8 cellular contexts compared by ENCODE assay signal in genomic region chr18:23585897-23586248, GRCh38.
DNase-seq lines count a peak whose midpoint lies in the region; ATAC-seq and TF ChIP-seq lines count a peak whose summit lies in the region.

No MANE protein-coding gene starts in this region.

- peak overlapping the region; percentile 88 to 99 for H3K9ac ChIP-seq in mucosa of rectum (ENCODE audit: low read depth in 1 of 2, low read length in 2 of 2)

- H3K4me3 ChIP-seq in DOHH2 (ENCODE audit: low read length) (peak overlapping the region; percentile 91), brain microvascular endothelial cell (ENCODE audit: low read depth, low read length) (peak overlapping the region; percentile 85), mucosa of rectum (ENCODE audit: low read length in 2 of 2) (peak overlapping the region; percentile 89 to 94)

- H3K4me1 ChIP-seq in DOHH2 (ENCODE audit: control insufficient read depth, low read length) (peaks cover 21% of the 10 kb centered on the region), mucosa of rectum (ENCODE audit: control insufficient read depth in 2 of 2, insufficient read depth in 2 of 2, low read length in 2 of 2) (peaks cover 15 to 21% of the 10 kb centered on the region in 2 donors)

- H3K27me3 ChIP-seq in DOHH2 (ENCODE audit: control insufficient read depth, low read length) (0 out of 2 replicates have a peak, but pooled peaks cover 5% of the 10 kb centered on the region), brain microvascular endothelial cell (replicated peaks) (no peaks in the 10 kb centered on the region), mucosa of rectum (ENCODE audit: control insufficient read depth in 2 of 2, insufficient read depth in 2 of 2, low read length in 2 of 2) (no peaks in the 10 kb centered on the region)

- peaks cover 53% of the 10 kb centered on the region for H3K79me2 ChIP-seq in DOHH2 (ENCODE audit: control insufficient read depth, low read length)

- H3K36me3 ChIP-seq in DOHH2 (ENCODE audit: control insufficient read depth, low read length) (peaks cover 7% of the 10 kb centered on the region), brain microvascular endothelial cell (replicated peaks) (no peaks in the 10 kb centered on the region), mucosa of rectum (ENCODE audit: control insufficient read depth in 2 of 2, insufficient read depth in 2 of 2, low read length in 2 of 2) (no peaks in the 10 kb centered on the region)

- no peaks in the 10 kb centered on the region for H3K9me3 ChIP-seq in DOHH2 (ENCODE audit: control insufficient read depth, insufficient read depth, low read length)
- no peaks in the 10 kb centered on the region for H3K9me3 ChIP-seq in mucosa of rectum (ENCODE audit: control insufficient read depth in 2 of 2, low read length in 2 of 2)

- H3K27ac ChIP-seq in DOHH2 (ENCODE audit: low read depth, low read length): peak overlapping the region; percentile 85
- H3K27ac ChIP-seq in brain microvascular endothelial cell: peak overlapping the region; percentile 96
- peak overlapping the region; percentile 99 for H3K27ac ChIP-seq in mucosa of rectum (ENCODE audit: low read depth in 2 of 2, low read length in 2 of 2)

- TF ChIP-seq CTCF in DOHH2 (IDR thresholded peaks at IDR 0.05; ENCODE audit: low read depth, low read length, poor library complexity, severe bottlenecking) (no peak), brain microvascular endothelial cell (IDR thresholded peaks at IDR 0.05; ENCODE audit: low read depth, low read length, missing control alignments) (no peak)

- H3F3A ChIP-seq in DOHH2 (ENCODE audit: control insufficient read depth, insufficient read depth): no peaks in the 10 kb centered on the region

- H3K4me2 ChIP-seq in DOHH2 (ENCODE audit: low read length): peak overlapping the region; percentile 90

- DNase-seq in brain microvascular endothelial cell (no peak), SIG-M5 treated with dmso at 0.1 percent for 504 hours (lab: John Stamatoyannopoulos, UW; ENCODE audit: unreplicated experiment) (no peak), Kasumi-1 (lab: John Stamatoyannopoulos, UW) (no peak), NCI-H524 treated with DMSO at 0.1 percent for 48 hours (lab: John Stamatoyannopoulos, UW) (no peak), LoVo (ENCODE audit: low spot score) (no peak)

- H3K9me2 ChIP-seq in DOHH2 (replicated peaks; ENCODE audit: control insufficient read depth, low read length): no peaks in the 10 kb centered on the region

- no peaks in the 10 kb centered on the region; the same call in 1 of the 2 replicates for H4K20me1 ChIP-seq in DOHH2 (ENCODE audit: control insufficient read depth, insufficient read depth, low read depth, low read length)

- peak; percentile 24 for ATAC-seq in HG03354 (IDR thresholded peaks at IDR 0.05; ENCODE audit: poor library complexity, severe bottlenecking, unreplicated experiment)

- in situ Hi-C loops in brain microvascular endothelial cell (cut with HindIII; ENCODE audit: low pct_ligation_motif_present, low sequenced_read_pairs): no loop called here
